19 cellular contexts compared by ENCODE assay signal in the genomic region with DNA sequence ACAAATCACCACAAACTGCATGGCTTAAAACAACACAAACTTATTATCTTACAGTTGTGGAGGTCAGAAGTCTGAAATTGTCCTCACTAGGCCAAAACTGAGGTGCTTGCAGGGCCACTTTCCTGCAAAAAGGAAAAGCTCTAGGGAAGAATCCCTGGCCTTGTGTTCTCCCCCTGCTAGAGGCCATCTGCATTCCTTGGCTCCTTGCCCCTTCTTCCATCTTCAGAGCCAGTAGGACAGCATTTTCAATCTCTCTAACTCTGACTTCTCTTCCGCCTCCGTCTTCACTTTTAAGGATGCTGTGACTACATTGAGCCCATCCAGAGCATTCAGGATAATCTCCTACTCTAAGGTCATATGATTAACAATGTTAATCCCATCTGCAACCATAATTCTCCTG.
DNase-seq lines count a peak whose midpoint lies in the region; ATAC-seq lines count a peak whose summit lies in the region.
"Had no signal": no experiment of that assay in that cellular context is flagged by ENCODE, and none has a peak within 500 bp of the region (broad histone marks: within the 10 kb centered on the region; RNA-seq: fewer than 3 reads in every experiment).

No MANE protein-coding gene starts in this region.

- H3K4me3 Mint-ChIP-seq in activated CD8-positive, alpha-beta memory T cell treated with anti-CD3 and anti-CD28 coated beads, Interleukin-2, amount 10 ng/mL, durations not matched to agents 7 days and 5 days, result no peak overlapping the region
- H3K4me3 Mint-ChIP-seq in activated CD4-positive, alpha-beta T cell treated with anti-CD3 and anti-CD28 coated beads, Interleukin-2, amount 10 ng/mL, durations not matched to agents 7 days and 5 days, result no peak overlapping the region
- H3K4me3 Mint-ChIP-seq: CD4-positive, alpha-beta memory T cell; H9 had no signal

- H3K9me3 Mint-ChIP-seq in activated CD8-positive, alpha-beta memory T cell treated with anti-CD3 and anti-CD28 coated beads, Interleukin-2, amount 10 ng/mL, durations not matched to agents 7 days and 5 days (ENCODE audit: low read depth), result no peaks in the 10 kb centered on the region
- no peaks in the 10 kb centered on the region for H3K9me3 Mint-ChIP-seq in activated CD4-positive, alpha-beta T cell treated with anti-CD3 and anti-CD28 coated beads, Interleukin-2, amount 10 ng/mL, durations not matched to agents 7 days and 5 days
- H3K9me3 Mint-ChIP-seq: CD4-positive, alpha-beta memory T cell had no signal

- no peak for ATAC-seq in activated CD8-positive, alpha-beta memory T cell treated with anti-CD3 and anti-CD28 coated beads, Interleukin-2, amount 10 ng/mL, durations not matched to agents 7 days and 5 days
- ATAC-seq in GM21786 (IDR thresholded peaks at IDR 0.05; ENCODE audit: unreplicated experiment), result no peak

- H3K27me3 Mint-ChIP-seq in activated CD8-positive, alpha-beta memory T cell treated with anti-CD3 and anti-CD28 coated beads, Interleukin-2, amount 10 ng/mL, durations not matched to agents 7 days and 5 days, result peaks cover 9% of the 10 kb centered on the region
- H3K27me3 Mint-ChIP-seq in activated CD4-positive, alpha-beta T cell treated with anti-CD3 and anti-CD28 coated beads, Interleukin-2, amount 10 ng/mL, durations not matched to agents 7 days and 5 days, result no peaks in the 10 kb centered on the region

- intact Hi-C loops in cardiac septum (cut with DNase I), result no loop called here

- DNase-seq in activated CD8-positive, alpha-beta memory T cell treated with anti-CD3 and anti-CD28 coated beads, Interleukin-2, amount 10 ng/mL, durations not matched to agents 7 days and 5 days, result peak; percentile 31
- DNase-seq in activated CD8-positive, alpha-beta memory T cell treated with anti-CD3 and anti-CD28 coated beads, Interleukin-2, amount 50 U/mL, for 4 hours, result no peak
- DNase-seq in G401 (ENCODE audit: low spot score), result peak; percentile 82
- peak; percentile 79 for DNase-seq in cerebellar cortex (ENCODE audit: low spot score)
- no peak for DNase-seq in activated CD4-positive, alpha-beta T cell treated with anti-CD3 and anti-CD28 coated beads, Interleukin-2, amount 10 ng/mL, durations not matched to agents 7 days and 5 days
- DNase-seq in cardiac septum (ENCODE audit: low spot score), result no peak
- DNase-seq: 8988T; ACHN; AML-193; BE2C; Calu3; CD4-positive, alpha-beta memory T cell; COR-L47; DMS79; EL; GF-D8; GM23248; H9 had no signal

- H3K36me3 Mint-ChIP-seq in activated CD8-positive, alpha-beta memory T cell treated with anti-CD3 and anti-CD28 coated beads, Interleukin-2, amount 10 ng/mL, durations not matched to agents 7 days and 5 days, result no peaks in the 10 kb centered on the region
- H3K36me3 Mint-ChIP-seq in activated CD4-positive, alpha-beta T cell treated with anti-CD3 and anti-CD28 coated beads, Interleukin-2, amount 10 ng/mL, durations not matched to agents 7 days and 5 days (ENCODE audit: low read depth), result no peaks in the 10 kb centered on the region
- H3K36me3 Mint-ChIP-seq: CD4-positive, alpha-beta memory T cell had no signal

- no peak overlapping the region for H3K27ac Mint-ChIP-seq in activated CD8-positive, alpha-beta memory T cell treated with anti-CD3 and anti-CD28 coated beads, Interleukin-2, amount 10 ng/mL, durations not matched to agents 7 days and 5 days
- H3K27ac Mint-ChIP-seq in activated CD4-positive, alpha-beta T cell treated with anti-CD3 and anti-CD28 coated beads, Interleukin-2, amount 10 ng/mL, durations not matched to agents 7 days and 5 days, result no peak overlapping the region
- H3K27ac Mint-ChIP-seq: CD4-positive, alpha-beta memory T cell; H9 had no signal

- in situ Hi-C loops in G401 (cut with HindIII; ENCODE audit: low sequenced_read_pairs), result no loop called here

- CTCF ChIA-PET in activated CD8-positive, alpha-beta memory T cell treated with anti-CD3 and anti-CD28 coated beads, Interleukin-2, amount 10 ng/mL, durations not matched to agents 7 days and 5 days (lab: Charles Lee), result no interaction called here
- CTCF ChIA-PET in activated CD4-positive, alpha-beta T cell treated with anti-CD3 and anti-CD28 coated beads, Interleukin-2, amount 10 ng/mL, durations not matched to agents 7 days and 5 days (lab: Charles Lee), result no interaction called here

- POLR2A ChIA-PET in activated CD4-positive, alpha-beta T cell treated with anti-CD3 and anti-CD28 coated beads, Interleukin-2, amount 10 ng/mL, durations not matched to agents 7 days and 5 days (lab: Charles Lee), result no interaction called here

- peaks cover 3% of the 10 kb centered on the region for H3K4me1 Mint-ChIP-seq in activated CD8-positive, alpha-beta memory T cell treated with anti-CD3 and anti-CD28 coated beads, Interleukin-2, amount 10 ng/mL, durations not matched to agents 7 days and 5 days
- peaks cover 8% of the 10 kb centered on the region for H3K4me1 Mint-ChIP-seq in activated CD4-positive, alpha-beta T cell treated with anti-CD3 and anti-CD28 coated beads, Interleukin-2, amount 10 ng/mL, durations not matched to agents 7 days and 5 days

Comparison
In these comparisons a context has a peak if more than half of its experiments do, and no peak if none do; other contexts are left out.
1. DNase-seq: peak in activated CD8-positive, alpha-beta memory T cell treated with anti-CD3 and anti-CD28 coated beads, Interleukin-2, amount 10 ng/mL, durations not matched to agents 7 days and 5 days (single experiment), G401 (single experiment) and cerebellar cortex (single experiment); none in activated CD8-positive, alpha-beta memory T cell treated with anti-CD3 and anti-CD28 coated beads, Interleukin-2, amount 50 U/mL, for 4 hours (single experiment), activated CD4-positive, alpha-beta T cell treated with anti-CD3 and anti-CD28 coated beads, Interleukin-2, amount 10 ng/mL, durations not matched to agents 7 days and 5 days (single experiment) and cardiac septum (single experiment).